In the genomic region with DNA sequence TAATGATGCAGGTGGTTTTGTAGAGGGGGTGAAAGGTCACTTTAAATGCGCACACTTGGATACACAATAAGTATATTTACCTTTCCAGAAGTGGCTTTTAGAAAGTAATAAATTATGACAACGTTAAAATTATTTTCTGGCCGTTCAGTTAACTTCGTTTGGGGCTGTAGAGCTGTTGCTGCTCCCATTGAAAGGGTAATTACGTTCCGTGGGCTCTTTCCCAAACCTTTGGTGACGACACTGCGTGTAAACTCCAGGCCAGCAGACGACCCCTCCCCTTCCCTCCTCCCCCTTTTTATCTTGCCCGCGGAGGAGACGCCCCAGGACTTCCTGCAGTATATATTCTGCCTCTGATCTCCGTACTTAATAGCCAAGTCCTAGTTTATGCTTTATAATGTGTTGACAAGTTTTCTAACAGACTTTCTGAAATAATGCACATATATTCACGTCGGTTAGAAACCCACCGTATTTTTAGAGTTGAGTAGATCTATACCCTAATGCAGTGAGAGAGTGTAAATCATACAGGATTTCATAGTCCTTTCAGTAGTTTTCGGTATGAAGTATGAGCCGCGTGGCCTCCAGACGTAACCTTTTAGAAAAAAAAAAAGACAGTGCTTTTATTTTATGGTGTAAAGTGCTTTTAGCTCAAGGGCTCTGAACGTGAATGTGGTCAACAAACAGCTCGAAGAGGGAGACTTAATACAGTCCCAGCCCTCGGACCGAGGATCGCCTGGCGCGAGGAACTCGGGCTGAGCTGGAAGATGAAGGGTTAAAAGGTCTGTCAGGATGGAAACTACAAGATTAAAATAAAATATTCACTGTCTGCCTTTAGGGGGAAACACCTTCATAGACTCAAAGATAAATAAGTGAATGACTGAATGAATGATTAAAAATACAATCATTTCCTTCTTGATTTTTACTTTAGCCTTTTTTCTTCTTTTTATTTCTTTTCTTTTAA, we compare ENCODE assay signal across 9 cellular contexts. TPM values are rescaled to one million over a fixed set of nuclear protein-coding genes. Genes with fewer than 3 reads are reported as not detected.
DNase-seq lines count a peak whose midpoint lies in the region; ATAC-seq, FAIRE-seq and TF ChIP-seq lines count a peak whose summit lies in the region.
"Had no signal": no experiment of that assay in that cellular context is flagged by ENCODE, and none has a peak within 500 bp of the region (broad histone marks: within the 10 kb centered on the region; RNA-seq: fewer than 3 reads in every experiment).

No MANE protein-coding gene starts in this region.

- no peak overlapping the region for H3K4ac ChIP-seq in mesendoderm (ENCODE audit: low read depth, low read length)

- H3K23ac ChIP-seq in mesendoderm (ENCODE audit: low read length), result no peak overlapping the region

- H3K9me3 ChIP-seq in Caco-2 (no peaks in the 10 kb centered on the region), HUES64 (ENCODE audit: insufficient read depth, low read depth, low read length) (no peaks in the 10 kb centered on the region)

- DNase-seq in Caco-2 (no peak), mesendoderm (peak; percentile 61), A172 (ENCODE audit: low spot score) (no peak), HTR-8/SVneo (ENCODE audit: insufficient read length, low spot score) (no peak)
- DNase-seq in activated CD8-positive, alpha-beta T cell treated with anti-CD3 and anti-CD28 coated beads, Interleukin-2, amount 10 ng/mL, durations not matched to agents 7 days and 5 days, result no peak
- DNase-seq: NCI-H2171 had no signal

- no peak for FAIRE-seq in HTR-8/SVneo (lab: Jason Lieb, UNC)

- no peak overlapping the region for H4K8ac ChIP-seq in mesendoderm (ENCODE audit: low read depth, low read length)

- H3K36me3 ChIP-seq in Caco-2 (ENCODE audit: control insufficient read depth, insufficient read depth, low read length), result no peaks in the 10 kb centered on the region
- no peaks in the 10 kb centered on the region for H3K36me3 ChIP-seq in HUES64 (ENCODE audit: insufficient read depth, low read length)
- H3K36me3 ChIP-seq in mesendoderm (ENCODE audit: control insufficient read depth, insufficient read depth, low read length), result no peaks in the 10 kb centered on the region

- no peaks in the 10 kb centered on the region for H3K9me3 Mint-ChIP-seq in Caco-2 (ENCODE audit: unreplicated experiment)
- H3K9me3 Mint-ChIP-seq in activated CD8-positive, alpha-beta T cell treated with anti-CD3 and anti-CD28 coated beads, Interleukin-2, amount 10 ng/mL, durations not matched to agents 7 days and 5 days (ENCODE audit: insufficient read depth), result no peaks in the 10 kb centered on the region

- no peak for TF ChIP-seq CTCF in Caco-2 (IDR thresholded peaks at IDR 0.05; ENCODE audit: insufficient read depth in 1 of 2, low read depth in 1 of 2, low read length in 1 of 2, severe bottlenecking in 1 of 2, unreplicated experiment in 1 of 2)

- CTCF ChIA-PET in Caco-2 (lab: Charles Lee), result no interaction called here
- CTCF ChIA-PET in activated CD8-positive, alpha-beta T cell treated with anti-CD3 and anti-CD28 coated beads, Interleukin-2, amount 10 ng/mL, durations not matched to agents 7 days and 5 days (lab: Charles Lee), result interaction anchor here (1.1 to 7.5 kb wide), 2 partner anchors 12 to 24 kb away, joined by 3 to 93 read pairs; no protein-coding TSS in a partner anchor

- no peak overlapping the region for H3K27ac Mint-ChIP-seq in Caco-2 (ENCODE audit: unreplicated experiment)
- H3K27ac Mint-ChIP-seq in activated CD8-positive, alpha-beta T cell treated with anti-CD3 and anti-CD28 coated beads, Interleukin-2, amount 10 ng/mL, durations not matched to agents 7 days and 5 days, result no peak overlapping the region

- under 1% methylated on average over 24 of the region's 28 CpGs for WGBS in HUES64
- WGBS in mesendoderm (ENCODE audit: extremely low coverage, insufficient coverage, low lambda C conversion rate), result no CpG with 5 or more reads among the region's 28 CpGs

- H3K4me1 Mint-ChIP-seq in Caco-2 (ENCODE audit: low read depth, unreplicated experiment), result peaks cover 17% of the 10 kb centered on the region
- peaks cover 25% of the 10 kb centered on the region for H3K4me1 Mint-ChIP-seq in activated CD8-positive, alpha-beta T cell treated with anti-CD3 and anti-CD28 coated beads, Interleukin-2, amount 10 ng/mL, durations not matched to agents 7 days and 5 days (ENCODE audit: low read depth)

- no peaks in the 10 kb centered on the region for H3K79me1 ChIP-seq in mesendoderm (ENCODE audit: low read length)

- peaks cover 5% of the 10 kb centered on the region for H3K4me1 ChIP-seq in Caco-2
- H3K4me1 ChIP-seq in HUES64 (ENCODE audit: insufficient read depth, low read length), result peaks cover 12% of the 10 kb centered on the region
- no peaks in the 10 kb centered on the region for H3K4me1 ChIP-seq in mesendoderm (ENCODE audit: control insufficient read depth, low read depth, low read length)

- H3K27me3 Mint-ChIP-seq in Caco-2 (ENCODE audit: insufficient read depth, unreplicated experiment), result peaks cover 43% of the 10 kb centered on the region
- H3K27me3 Mint-ChIP-seq in activated CD8-positive, alpha-beta T cell treated with anti-CD3 and anti-CD28 coated beads, Interleukin-2, amount 10 ng/mL, durations not matched to agents 7 days and 5 days (ENCODE audit: low read depth), result peaks cover 62% of the 10 kb centered on the region

- no peak for ATAC-seq in activated CD8-positive, alpha-beta T cell treated with anti-CD3 and anti-CD28 coated beads, Interleukin-2, amount 10 ng/mL, durations not matched to agents 7 days and 5 days
- ATAC-seq in GM21381 (IDR thresholded peaks at IDR 0.05; ENCODE audit: unreplicated experiment) (no peak), HG03442 (IDR thresholded peaks at IDR 0.05; ENCODE audit: unreplicated experiment) (no peak)

- no peak overlapping the region for H4K5ac ChIP-seq in mesendoderm (ENCODE audit: low read length)

- peaks cover 14% of the 10 kb centered on the region for H3K36me3 Mint-ChIP-seq in Caco-2 (ENCODE audit: insufficient read depth, unreplicated experiment)
- H3K36me3 Mint-ChIP-seq in activated CD8-positive, alpha-beta T cell treated with anti-CD3 and anti-CD28 coated beads, Interleukin-2, amount 10 ng/mL, durations not matched to agents 7 days and 5 days (ENCODE audit: low read depth), result no peaks in the 10 kb centered on the region

- H3K9ac ChIP-seq in HUES64 (ENCODE audit: low read depth, low read length) (no peak overlapping the region), mesendoderm (ENCODE audit: low read length) (peak overlapping the region; percentile 26)

- peak overlapping the region; percentile 99; the same call in 1 of the 2 replicates for H3K27ac ChIP-seq in HUES64 (ENCODE audit: low read depth, low read length)
- no peak overlapping the region for H3K27ac ChIP-seq in mesendoderm (ENCODE audit: low read depth, low read length)

- H2BK120ac ChIP-seq in mesendoderm (ENCODE audit: low read depth, low read length), result no peak overlapping the region

- no peak overlapping the region for H3K56ac ChIP-seq in mesendoderm (ENCODE audit: low read length)

- POLR2A ChIA-PET in Caco-2 (lab: Charles Lee), result no interaction called here
- POLR2A ChIA-PET in activated CD8-positive, alpha-beta T cell treated with anti-CD3 and anti-CD28 coated beads, Interleukin-2, amount 10 ng/mL, durations not matched to agents 7 days and 5 days (lab: Charles Lee), result no interaction called here

- H3K18ac ChIP-seq in mesendoderm (ENCODE audit: low read length), result peak overlapping the region; percentile 34

- H2BK5ac ChIP-seq in mesendoderm (ENCODE audit: low read length), result no peak overlapping the region

- no peak overlapping the region for H2AK5ac ChIP-seq in mesendoderm (ENCODE audit: low read length)

- H2BK15ac ChIP-seq in mesendoderm (replicated peaks; ENCODE audit: low read depth), result no peak overlapping the region

- H3K4me3 ChIP-seq in Caco-2 (ENCODE audit: low read depth, low read length) (no peak overlapping the region), HUES64 (ENCODE audit: low read length) (peak overlapping the region; percentile 79), mesendoderm (ENCODE audit: low read length) (peak overlapping the region; percentile 31)

- intact Hi-C loops in Caco-2 (cut with micrococcal nuclease; ENCODE audit: unreplicated experiment), result loop anchor here (10.0 kb wide), 3 partner anchors 342 to 622 kb away; no protein-coding TSS in a partner anchor

- peaks cover 2% of the 10 kb centered on the region; the same call in 1 of the 2 replicates for H3K27me3 ChIP-seq in Caco-2 (replicated peaks; ENCODE audit: control insufficient read depth, insufficient read depth, low read length)
- H3K27me3 ChIP-seq in HUES64 (ENCODE audit: insufficient read depth, low read length), result peaks cover 58% of the 10 kb centered on the region
- no peaks in the 10 kb centered on the region for H3K27me3 ChIP-seq in mesendoderm (ENCODE audit: insufficient read depth, low read length, poor library complexity)

- BruUV-seq in Caco-2 (replicated peaks; lab: Mats Ljungman, UMichigan), result no TSS peak

- peak overlapping the region; percentile 25 for H3K4me3 Mint-ChIP-seq in Caco-2 (ENCODE audit: unreplicated experiment)
- H3K4me3 Mint-ChIP-seq in activated CD8-positive, alpha-beta T cell treated with anti-CD3 and anti-CD28 coated beads, Interleukin-2, amount 10 ng/mL, durations not matched to agents 7 days and 5 days, result peak overlapping the region; percentile 35

- peaks cover 7% of the 10 kb centered on the region for H3K79me2 ChIP-seq in mesendoderm (ENCODE audit: control insufficient read depth, insufficient read depth, low read length)

- H3K4me2 ChIP-seq in mesendoderm (ENCODE audit: low read length), result peak overlapping the region; percentile 76

RNA-seq across cellular contexts. Expression of a gene that starts 3.8 kb away (rescaled TPM):
- total RNA-seq in Caco-2 (2022), result 0.21 and 0.29 TPM in 2 replicates
- 26.0 TPM for polyA plus RNA-seq in HUES64 (2013, experiment 1 of 2)
- polyA plus RNA-seq in HUES64 (2013, experiment 2 of 2), result 23.2 TPM
- total RNA-seq in activated CD8-positive, alpha-beta T cell treated with anti-CD3 and anti-CD28 coated beads, Interleukin-2, amount 10 ng/mL, durations not matched to agents 7 days and 5 days, result under 1 TPM in 1 of 2 experiments, not detected in 1; 0.03 TPM
- polyA plus RNA-seq in mesendoderm (2013, experiment 1 of 2), result 45.5 TPM
- 46.4 TPM for polyA plus RNA-seq in mesendoderm (2013, experiment 2 of 2)
- not detected in 2 replicates for total RNA-seq in A172 (2014; rRNA removed; shearing (Covaris generic))
